Comparison of ENCODE assay signal across 8 cellular contexts in the genomic region with DNA sequence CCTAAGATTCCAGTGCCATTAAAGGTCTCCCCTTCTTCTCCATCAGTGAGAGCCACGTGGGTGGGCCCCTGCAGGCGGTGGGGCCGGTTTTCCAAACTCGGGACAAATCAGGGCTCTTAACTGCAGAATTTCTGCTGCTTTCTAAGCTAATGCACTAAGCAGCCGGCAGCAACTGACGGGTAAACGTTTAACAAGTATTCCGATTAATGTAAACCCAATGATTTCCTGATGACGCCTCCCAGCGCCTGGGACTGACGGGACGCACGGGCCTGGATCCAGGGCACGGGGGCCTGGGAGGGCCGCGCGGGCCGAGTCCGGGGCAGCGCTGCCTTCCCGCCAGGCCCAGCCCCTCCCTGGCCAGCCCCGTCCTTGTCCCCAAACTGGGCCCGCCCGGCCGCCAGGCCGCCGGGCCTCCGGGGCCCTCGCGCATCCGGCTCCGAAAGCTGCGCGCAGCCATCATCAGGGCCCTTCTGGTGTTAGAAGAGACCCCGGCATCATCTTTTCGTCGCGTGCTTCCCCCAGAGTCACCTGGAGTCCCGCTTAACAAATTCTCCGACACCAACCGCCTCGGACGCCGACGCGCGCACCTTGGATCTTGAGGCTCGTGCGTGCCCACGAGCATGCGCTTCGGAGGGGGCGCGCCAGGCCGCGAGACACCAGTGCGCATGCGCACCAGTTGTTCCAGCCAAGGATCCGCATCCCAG. TPM values are rescaled to one million over a fixed set of nuclear protein-coding genes. Genes with fewer than 3 reads are reported as not detected.
DNase-seq lines count a peak whose midpoint lies in the region; ATAC-seq and TF ChIP-seq lines count a peak whose summit lies in the region.

Gene MLH3 (minus strand): TSS at position 616 of the 704 bp plus-strand sequence. CDS start 1,812 bp downstream, outside the sequence.

- H3K27me3 Mint-ChIP-seq in nephron progenitor cell (ENCODE audit: low read depth, poor library complexity), result peaks cover 6% of the 10 kb centered on the region
- no peaks in the 10 kb centered on the region for H3K27me3 Mint-ChIP-seq in stimulated activated naive CD8-positive, alpha-beta T cell treated with anti-CD3 and anti-CD28 coated beads, Interleukin-15, Interleukin-2, amounts not matched to agents 100 ng/mL and 50 ng/mL, for 24 hours

- peak; percentile 68 for ATAC-seq in GM21786 (IDR thresholded peaks at IDR 0.05; ENCODE audit: unreplicated experiment)

- peak within 1 kb of the TSS; percentile 85 for H3K27ac Mint-ChIP-seq in nephron progenitor cell
- peak within 1 kb of the TSS; percentile 95 for H3K27ac Mint-ChIP-seq in stimulated activated naive CD8-positive, alpha-beta T cell treated with anti-CD3 and anti-CD28 coated beads, Interleukin-15, Interleukin-2, amounts not matched to agents 100 ng/mL and 50 ng/mL, for 24 hours

- DNase-seq in DMS 273 treated with DMSO at 0.1 percent for 48 hours (lab: John Stamatoyannopoulos, UW) (peak; percentile 62), M059J (ENCODE audit: low read depth) (peak; percentile 81), SHP77 treated with DMSO at 0.1 percent for 48 hours (lab: John Stamatoyannopoulos, UW) (peak; percentile 73), activated gamma-delta T cell (lab: John Stamatoyannopoulos, UW) (peak; percentile 58), fibroblast of the conjunctiva (ENCODE audit: low read depth) (peak; percentile 55), nephron progenitor cell (peak; percentile 86)

- H3K4me1 Mint-ChIP-seq in nephron progenitor cell, result peaks cover 6% of the 10 kb centered on the region
- peaks cover 66% of the 10 kb centered on the region for H3K4me1 Mint-ChIP-seq in stimulated activated naive CD8-positive, alpha-beta T cell treated with anti-CD3 and anti-CD28 coated beads, Interleukin-15, Interleukin-2, amounts not matched to agents 100 ng/mL and 50 ng/mL, for 24 hours (ENCODE audit: low read depth)

- H3K4me3 Mint-ChIP-seq in nephron progenitor cell, result peak within 1 kb of the TSS; percentile 87
- peak within 1 kb of the TSS; percentile 89 for H3K4me3 Mint-ChIP-seq in stimulated activated naive CD8-positive, alpha-beta T cell treated with anti-CD3 and anti-CD28 coated beads, Interleukin-15, Interleukin-2, amounts not matched to agents 100 ng/mL and 50 ng/mL, for 24 hours

- peaks cover 45% of the 10 kb centered on the region for H3K9me3 Mint-ChIP-seq in nephron progenitor cell
- H3K9me3 Mint-ChIP-seq in stimulated activated naive CD8-positive, alpha-beta T cell treated with anti-CD3 and anti-CD28 coated beads, Interleukin-15, Interleukin-2, amounts not matched to agents 100 ng/mL and 50 ng/mL, for 24 hours, result no peaks in the 10 kb centered on the region

- TF ChIP-seq CTCF in nephron progenitor cell (IDR thresholded peaks at IDR 0.05), result no peak

- peaks cover 62% of the 10 kb centered on the region for H3K36me3 Mint-ChIP-seq in nephron progenitor cell (ENCODE audit: low read depth)
- H3K36me3 Mint-ChIP-seq in stimulated activated naive CD8-positive, alpha-beta T cell treated with anti-CD3 and anti-CD28 coated beads, Interleukin-15, Interleukin-2, amounts not matched to agents 100 ng/mL and 50 ng/mL, for 24 hours (ENCODE audit: low read depth), result peaks cover 74% of the 10 kb centered on the region

RNA-seq across cellular contexts. Expression of gene MLH3, which starts in this region (rescaled TPM):
- 5.0 and 12.4 TPM in 2 replicates for total RNA-seq in M059J (2014; rRNA removed; shearing (Covaris generic))

Comparison
In these comparisons a context has a peak if more than half of its experiments do, and no peak if none do; other contexts are left out.
1. Peak in every context shown above with its lines: DNase-seq and ATAC-seq.